In genomic region chr20:45971675-45972499, GRCh38 we compare ENCODE assay signal across 8 cellular contexts. TPM values are rescaled to one million over a fixed set of nuclear protein-coding genes. Genes with fewer than 3 reads are reported as not detected.
DNase-seq lines count a peak whose midpoint lies in the region; ATAC-seq, FAIRE-seq and TF ChIP-seq lines count a peak whose summit lies in the region.

Gene ZNF335, minus strand, starts transcription at chr20:45972203. Its CDS starts 793 bp downstream, at chr20:45971410.

- H3K4me3 ChIP-seq in AG04450 (ENCODE audit: low read depth, low read length) (peak within 1 kb of the TSS; percentile 97), WERI-Rb-1 (ENCODE audit: low read depth, low read length) (peak within 1 kb of the TSS; percentile 97), mammary epithelial cell (replicated peaks in 1 of 3; ENCODE audit: insufficient read depth in 1 of 3, low read depth in 2 of 3, low read length in 3 of 3) (peak within 1 kb of the TSS; percentile 89 to 93 (median 90)), iPS-20b (ENCODE audit: low read length) (peak within 1 kb of the TSS; percentile 87), small intestine (ENCODE audit: low read depth in 1 of 2, low read length in 2 of 2) (peak within 1 kb of the TSS; percentile 72 to 91)

- H3K27ac ChIP-seq in AG04450 (ENCODE audit: low read depth, low read length) (peak within 1 kb of the TSS; percentile 100), WERI-Rb-1 (peak within 1 kb of the TSS; percentile 100), mammary epithelial cell (ENCODE audit: insufficient read depth, low read depth, low read length) (peak within 1 kb of the TSS; percentile 100), iPS-20b (ENCODE audit: low read length) (peak within 1 kb of the TSS; percentile 97), small intestine (ENCODE audit: low read depth in 1 of 2, low read length in 1 of 2) (peak within 1 kb of the TSS; percentile 90 to 98)

- BruUV-seq in mammary epithelial cell (replicated peaks; lab: Mats Ljungman, UMichigan), result TSS peak; percentile 87

- H3K79me2 ChIP-seq in mammary epithelial cell (ENCODE audit: insufficient read depth, low read length), result peaks cover 36% of the 10 kb centered on the region

- TF ChIP-seq CTCF in AG04450 (IDR thresholded peaks at IDR 0.05; ENCODE audit: low read depth, low read length), result peak; percentile 25; the same call in 1 of the 2 replicates
- 0 out of 2 replicates have a peak, but pooled peaks have one; percentile 4 for TF ChIP-seq CTCF in WERI-Rb-1 (IDR thresholded peaks at IDR 0.05; ENCODE audit: low read depth, low read length)
- peak in 1 of 2 donors; percentile 47 for TF ChIP-seq CTCF in mammary epithelial cell (conservative IDR thresholded peaks at IDR 0.05 in 1 of 2, IDR thresholded peaks at IDR 0.05 in 1 of 2; ENCODE audit: extremely low read depth in 1 of 2, insufficient read depth in 1 of 2, low read depth in 1 of 2, low read length in 2 of 2)

- in situ Hi-C loops in mammary epithelial cell (cut with MboI; ENCODE audit: low sequenced_read_pairs in 2 of 2), result no loop called here

- peak within 1 kb of the TSS; percentile 100 for H3K9ac ChIP-seq in mammary epithelial cell (ENCODE audit: insufficient read depth, low read length)
- H3K9ac ChIP-seq in iPS-20b (ENCODE audit: low read depth, low read length), result peak within 1 kb of the TSS; percentile 99

- WGBS in mammary epithelial cell (ENCODE audit: low coverage, missing lambda C conversion rate), result under 1% methylated on average over 25 of the region's 72 CpGs
- 0 to 1% (median 1%) methylated on average over 66 to 72 of the region's 72 CpGs for WGBS in small intestine, 3 donors

- DNase-seq in AG04450 (ENCODE audit: low read depth, low spot score) (peak; percentile 93), NCI-H2227 (lab: John Stamatoyannopoulos, UW; ENCODE audit: unreplicated experiment) (peak; percentile 97), WERI-Rb-1 (peak; percentile 94), mammary epithelial cell (peak; percentile 97), small intestine (peak; percentile 95)

- dilution Hi-C loops in mammary epithelial cell (cut with HindIII; ENCODE audit: low sequenced_read_pairs), result no loop called here

- no peaks in the 10 kb centered on the region for H4K20me1 ChIP-seq in mammary epithelial cell (ENCODE audit: insufficient read depth, low read length)

- H2AFZ ChIP-seq in mammary epithelial cell (ENCODE audit: low read depth, low read length), result peak within 1 kb of the TSS; percentile 96

- H3K4me1 ChIP-seq in mammary epithelial cell (ENCODE audit: insufficient read depth, low read length), result peaks cover 24% of the 10 kb centered on the region
- no peaks in the 10 kb centered on the region; the same call in 1 of the 2 replicates for H3K4me1 ChIP-seq in iPS-20b (ENCODE audit: insufficient read depth, low read length)
- H3K4me1 ChIP-seq in small intestine (ENCODE audit: control insufficient read depth in 2 of 2, insufficient read depth in 1 of 2, low read depth in 1 of 2, low read length in 1 of 2), result peaks cover 0 to 8% of the 10 kb centered on the region in 2 donors

- intact Hi-C loops in mammary epithelial cell (cut with micrococcal nuclease), result loop anchor here (1.0 to 5.0 kb wide), 5 partner anchors 21 to 160 kb away; partner anchors contain the start of genes CTSA, NCOA5, NEURL2 and UBE2C

- H3K9me3 ChIP-seq in AG04450 (ENCODE audit: control insufficient read depth, insufficient read depth, low read length) (peaks cover 4% of the 10 kb centered on the region; the same call in 1 of the 2 replicates), WERI-Rb-1 (ENCODE audit: severe bottlenecking) (no peaks in the 10 kb centered on the region), mammary epithelial cell (replicated peaks; ENCODE audit: insufficient read depth, low read length) (no peaks in the 10 kb centered on the region), iPS-20b (ENCODE audit: insufficient read depth, low read depth, low read length) (no peaks in the 10 kb centered on the region), small intestine (ENCODE audit: control insufficient read depth, low read depth) (no peaks in the 10 kb centered on the region)

- POLR2A ChIA-PET in AG04450 (lab: Yijun Ruan, JAX), result interaction anchor here (0.6 to 3.2 kb wide), 5 partner anchors 17 to 53 kb away, joined by 5 to 21 read pairs (median 6); partner anchors contain the start of gene PCIF1

- H3K4me2 ChIP-seq in mammary epithelial cell (ENCODE audit: insufficient read depth, low read depth, low read length), result peak within 1 kb of the TSS; percentile 91

- ATAC-seq in GM18873 (IDR thresholded peaks at IDR 0.05; ENCODE audit: low FRiP score, unreplicated experiment) (peak; percentile 50), HG03139 (IDR thresholded peaks at IDR 0.05; ENCODE audit: unreplicated experiment) (peak; percentile 60)

- H3K27me3 ChIP-seq in AG04450 (ENCODE audit: control insufficient read depth, insufficient read depth, low read length) (no peaks in the 10 kb centered on the region), WERI-Rb-1 (ENCODE audit: insufficient read depth, low read depth, severe bottlenecking) (no peaks in the 10 kb centered on the region), mammary epithelial cell (ENCODE audit: insufficient read depth, low read length) (no peaks in the 10 kb centered on the region), iPS-20b (ENCODE audit: insufficient read depth, low read length) (no peaks in the 10 kb centered on the region), small intestine (ENCODE audit: control insufficient read depth in 2 of 2, insufficient read depth in 2 of 2, low read length in 2 of 2) (no peaks in the 10 kb centered on the region)

- H3K36me3 ChIP-seq in WERI-Rb-1, result peaks cover 26% of the 10 kb centered on the region
- H3K36me3 ChIP-seq in mammary epithelial cell (ENCODE audit: insufficient read depth, low read length), result peaks cover 12% of the 10 kb centered on the region
- peaks cover 27% of the 10 kb centered on the region for H3K36me3 ChIP-seq in iPS-20b (ENCODE audit: insufficient read depth, low read depth, low read length)
- peaks cover 6% of the 10 kb centered on the region in 2 donors for H3K36me3 ChIP-seq in small intestine (ENCODE audit: control insufficient read depth in 2 of 2, insufficient read depth in 2 of 2, low read length in 2 of 2)

- CTCF ChIA-PET in AG04450 (lab: Charles Lee), result interaction anchor here (0.6 to 4.0 kb wide), 3 partner anchors 82 to 378 kb away, joined by 3 to 31 read pairs (median 20); partner anchors contain the start of genes CTSA and NEURL2
- CTCF ChIA-PET in mammary epithelial cell (lab: Charles Lee; ENCODE audit: low non-redundant PET), result no interaction called here

- FAIRE-seq in small intestine (lab: Jason Lieb, UNC), result no peak

RNA-seq across cellular contexts. Expression of gene ZNF335, which starts in this region (rescaled TPM):
- 5.5 and 7.6 TPM in 2 replicates for polyA plus RNA-seq in AG04450 (2011; rRNA removed)
- polyA minus RNA-seq in AG04450 (2011; rRNA and poly(A)+ RNA removed), result 18.8 and 19.3 TPM in 2 replicates
- 10 to 100 TPM; 13.8 to 21.7 TPM for total RNA-seq in mammary epithelial cell
- polyA plus RNA-seq in mammary epithelial cell, result 10.5 TPM
- polyA minus RNA-seq in mammary epithelial cell, result 32.9 TPM
- polyA plus RNA-seq in small intestine, result 10 to 100 TPM; 10.7 to 20.8 (median 14.1) TPM

Comparison
In these comparisons a context has a peak if more than half of its experiments do, and no peak if none do; other contexts are left out.
1. Peak in every context shown above with its lines: DNase-seq, ATAC-seq, H3K4me3 ChIP-seq and H3K27ac ChIP-seq.